Comparison of ENCODE assay signal across 8 cellular contexts in the genomic region with DNA sequence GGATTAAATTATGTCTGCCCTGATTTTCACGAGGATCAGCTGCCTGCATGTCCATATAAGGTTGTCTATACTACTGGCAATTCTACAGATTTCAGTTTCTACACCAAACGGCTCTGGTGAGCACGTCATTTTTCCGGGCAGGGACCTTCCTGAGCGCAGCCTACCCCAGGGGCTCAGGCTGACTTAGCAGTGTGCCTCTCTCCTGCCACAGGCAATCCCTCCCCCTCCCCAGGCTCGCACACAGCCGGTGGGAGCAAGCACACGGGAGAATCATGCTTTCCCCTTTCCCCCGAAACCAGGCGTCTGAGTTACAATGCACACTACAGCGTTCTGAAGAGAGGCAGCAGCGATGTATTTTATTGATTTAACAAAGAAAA. TPM values are rescaled to one million over a fixed set of nuclear protein-coding genes. Genes with fewer than 3 reads are reported as not detected.
DNase-seq lines count a peak whose midpoint lies in the region; ATAC-seq, FAIRE-seq and TF ChIP-seq lines count a peak whose summit lies in the region.

No MANE protein-coding gene starts in this region.

- FAIRE-seq in GM18507 (lab: Jason Lieb, UNC) = peak; percentile 83

- peak; percentile 28 for ATAC-seq in HG02884 (IDR thresholded peaks at IDR 0.05; ENCODE audit: unreplicated experiment)
- ATAC-seq in PC-3 = 0 out of 2 replicates have a peak, but pooled peaks have one; percentile 1

- TF ChIP-seq CTCF in PC-3 (conservative IDR thresholded peaks at IDR 0.05; ENCODE audit: low read depth, low read length) = no peak
- TF ChIP-seq CTCF in foreskin fibroblast (IDR thresholded peaks at IDR 0.05; ENCODE audit: low read depth, low read length) = no peak
- no peak for TF ChIP-seq CTCF in neutrophil (IDR thresholded peaks at IDR 0.05)

- CTCF ChIA-PET in PC-3 (lab: Charles Lee) = no interaction called here

- peaks cover 74% of the 10 kb centered on the region for H3K79me2 ChIP-seq in PC-3 (ENCODE audit: low read length)

- POLR2A ChIA-PET in PC-3 (lab: Charles Lee; ENCODE audit: unreplicated experiment) = interaction anchor here (0.5 to 0.8 kb wide), 7 partner anchors 22 to 988 kb away, joined by 3 to 7 read pairs (median 4); no protein-coding TSS in a partner anchor

- peaks cover 60% of the 10 kb centered on the region for H3K36me3 ChIP-seq in PC-3 (ENCODE audit: low read depth, low read length)
- H3K36me3 ChIP-seq in neutrophil = peaks cover 45% of the 10 kb centered on the region

- DNase-seq in GM18507 (ENCODE audit: extremely low spot score, insufficient read length, low read depth) (no peak), PC-3 (peak; percentile 42), foreskin fibroblast (peak; percentile 55 to 82), NCI-H524 treated with DMSO at 0.1 percent for 48 hours (lab: John Stamatoyannopoulos, UW) (no peak), GDM1 (lab: John Stamatoyannopoulos, UW) (no peak)
- peak; percentile 62 for DNase-seq in activated T-helper 9 cell treated with anti-CD3 and anti-CD28 coated beads, Interleukin-2, amount 50 U/mL, for 16 hours (ENCODE audit: low read depth)

- TSS peak; percentile 21 for BruUV-seq in PC-3 (replicated peaks; lab: Mats Ljungman, UMichigan)

- no peak overlapping the region for H2AFZ ChIP-seq in PC-3 (ENCODE audit: low read length)

- H3K4me2 ChIP-seq in PC-3 (ENCODE audit: low read length) = peak overlapping the region; percentile 88

- peaks cover 3% of the 10 kb centered on the region for H3F3A ChIP-seq in PC-3 (ENCODE audit: low read length, unreplicated experiment)

- H3K27me3 ChIP-seq in PC-3 (ENCODE audit: low read length) (no peaks in the 10 kb centered on the region), neutrophil (no peaks in the 10 kb centered on the region)

- H3K4me3 ChIP-seq in PC-3 (ENCODE audit: low read length) = peak overlapping the region; percentile 96
- peak overlapping the region; percentile 77 to 89 for H3K4me3 ChIP-seq in foreskin fibroblast (ENCODE audit: low read depth in 1 of 2, low read length in 2 of 2)
- peak overlapping the region; percentile 93 to 99 for H3K4me3 ChIP-seq in neutrophil (ENCODE audit: low read depth in 1 of 2, low read length in 1 of 2)

- peak overlapping the region; percentile 100 for H3K9ac ChIP-seq in PC-3 (ENCODE audit: low read length)

- H3K9me2 ChIP-seq in PC-3 (replicated peaks; ENCODE audit: low read length) = no peaks in the 10 kb centered on the region

- H3K9me3 ChIP-seq in PC-3 (ENCODE audit: low read length) (no peaks in the 10 kb centered on the region), neutrophil (no peaks in the 10 kb centered on the region)

- H3K4me1 ChIP-seq in PC-3 (ENCODE audit: insufficient read depth, low read length) (peaks cover 43% of the 10 kb centered on the region), neutrophil (ENCODE audit: control insufficient read depth in 1 of 2, insufficient read depth in 1 of 2, low read depth in 1 of 2, low read length in 1 of 2) (peaks cover 54 to 56% of the 10 kb centered on the region in 2 experiments)

- intact Hi-C loops in PC-3 (cut with micrococcal nuclease) = loop anchor here (2.0 to 10.0 kb wide), 4 partner anchors 499 to 988 kb away; no protein-coding TSS in a partner anchor

- H3K27ac ChIP-seq in PC-3 (ENCODE audit: low read length) (peak overlapping the region; percentile 98), neutrophil (peak overlapping the region; percentile 95)

- H4K20me1 ChIP-seq in PC-3 (ENCODE audit: low read length) = peaks cover 58% of the 10 kb centered on the region

RNA-seq across cellular contexts. Expression of a gene that starts 1.7 kb away (rescaled TPM):
- 94.5 and 112 TPM in 2 replicates for total RNA-seq in PC-3 (2014; rRNA removed)

Comparison
In these comparisons a context has a peak if more than half of its experiments do, and no peak if none do; other contexts are left out.
1. DNase-seq: peak in PC-3 (single experiment), activated T-helper 9 cell treated with anti-CD3 and anti-CD28 coated beads, Interleukin-2, amount 50 U/mL, for 16 hours (single experiment) and foreskin fibroblast (2 of 2); none in GM18507 (single experiment), NCI-H524 treated with DMSO at 0.1 percent for 48 hours (single experiment) and GDM1 (single experiment).
2. Peak in every context shown above with its lines, with median percentiles within 50 percentile points of each other: H3K4me3 ChIP-seq.